In genomic region chr9:12350775-12351174, GRCh38 we compare ENCODE assay signal across 5 cellular contexts.
"Had no signal": no experiment of that assay in that cellular context is flagged by ENCODE, and none has a peak within 500 bp of the region (broad histone marks: within the 10 kb centered on the region; RNA-seq: fewer than 3 reads in every experiment).

No MANE protein-coding gene starts in this region.

- H3K27ac ChIP-seq: GM23248 had no signal

- H3K4me3 ChIP-seq: GM23248, K562 had no signal

- DNase-seq: GM23248, H9, HCEC 1CT, IMR-90 had no signal

- ATAC-seq: K562 had no signal
